19 cellular contexts compared by ENCODE assay signal in the genomic region with DNA sequence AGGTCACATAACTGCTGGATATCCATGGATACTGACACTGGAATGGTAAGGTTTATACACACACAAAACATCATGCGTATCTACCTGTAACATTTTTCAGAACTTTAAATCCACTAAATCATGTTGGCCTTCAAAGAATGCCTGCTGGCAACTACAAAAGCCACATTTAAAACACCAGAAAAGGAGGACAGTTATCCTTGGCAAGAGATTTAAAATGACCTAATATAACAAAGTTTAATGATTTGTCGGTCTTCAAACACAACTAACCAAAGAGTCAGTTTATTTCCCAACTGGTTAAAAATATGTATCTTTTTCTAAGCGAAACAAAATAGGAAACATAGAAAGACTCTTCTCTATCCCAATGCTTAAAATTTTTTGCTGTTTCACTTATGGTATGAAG.
"Had no signal": no experiment of that assay in that cellular context is flagged by ENCODE, and none has a peak within 500 bp of the region (broad histone marks: within the 10 kb centered on the region; RNA-seq: fewer than 3 reads in every experiment).

No MANE protein-coding gene starts in this region.

- H3K27me3 ChIP-seq: neutrophil, sigmoid colon, spleen, thyroid gland had no signal

- DNase-seq: activated CD4-positive, alpha-beta T cell treated with anti-CD3 and anti-CD28 coated beads, Interleukin-2, amount 10 ng/mL, durations not matched to agents 24 days and 14 days; activated CD8-positive, alpha-beta T cell treated with anti-CD3 and anti-CD28 coated beads for 36 hours; activated naive CD4-positive, alpha-beta T cell treated with Interleukin-2 at 50 U/mL for 16 hours; activated T-cell treated with anti-CD3 and anti-CD28 coated beads, Interleukin-2, amount 50 U/mL, for 1 hour; aorta; endodermal cell; foreskin melanocyte; lower lobe of right lung; sigmoid colon; spleen; stimulated activated CD4-positive, alpha-beta T cell treated with anti-CD3 and anti-CD28 coated beads, Interleukin-4, amount 100 ng/mL, for 4 hours; stimulated activated naive CD4-positive, alpha-beta T cell; thyroid gland had no signal

- H3K4me3 Mint-ChIP-seq: activated CD4-positive, alpha-beta T cell treated with anti-CD3 and anti-CD28 coated beads, Interleukin-2, amount 10 ng/mL, durations not matched to agents 24 days and 14 days; activated CD8-positive, alpha-beta T cell treated with anti-CD3 and anti-CD28 coated beads for 36 hours; endodermal cell; natural killer cell treated with Interleukin-12 subunit alpha and Interleukin-12 subunit beta and Interleukin-15 and Interleukin-18, amount 100 ng/mL, for 72 hours had no signal

- H3K27me3 Mint-ChIP-seq: activated CD4-positive, alpha-beta T cell treated with anti-CD3 and anti-CD28 coated beads, Interleukin-2, amount 10 ng/mL, durations not matched to agents 24 days and 14 days; activated CD8-positive, alpha-beta T cell treated with anti-CD3 and anti-CD28 coated beads for 36 hours; natural killer cell treated with Interleukin-12 subunit alpha and Interleukin-12 subunit beta and Interleukin-15 and Interleukin-18, amount 100 ng/mL, for 72 hours had no signal

- H3K4me3 ChIP-seq: lower lobe of right lung, sigmoid colon, spleen, thyroid gland had no signal

- H3K9ac ChIP-seq: parathyroid adenoma had no signal

- H3K4me1 ChIP-seq: parathyroid adenoma had no signal

- H2AFZ ChIP-seq: parathyroid adenoma had no signal

- H3K27ac ChIP-seq: epithelial cell of prostate, lower lobe of right lung, parathyroid adenoma, sigmoid colon, spleen, thyroid gland had no signal

- H3K9me3 ChIP-seq: lower lobe of right lung, neutrophil, sigmoid colon, spleen, thyroid gland had no signal

- H3K9me3 Mint-ChIP-seq: activated CD4-positive, alpha-beta T cell treated with anti-CD3 and anti-CD28 coated beads, Interleukin-2, amount 10 ng/mL, durations not matched to agents 24 days and 14 days; activated CD8-positive, alpha-beta T cell treated with anti-CD3 and anti-CD28 coated beads for 36 hours; activated T-helper 2 cell treated with anti-CD3 and anti-CD28 coated beads, Interferon-gamma antibody, Interleukin-2, Interleukin-4, amounts not matched to agents 10 μg/mL and 5 μg/mL and 100 μg/mL, durations not matched to agents 14 hours and 24 hours and 36 hours; endodermal cell; natural killer cell treated with Interleukin-12 subunit alpha and Interleukin-12 subunit beta and Interleukin-15 and Interleukin-18, amount 100 ng/mL, for 72 hours had no signal

- H3K27ac Mint-ChIP-seq: activated CD4-positive, alpha-beta T cell treated with anti-CD3 and anti-CD28 coated beads, Interleukin-2, amount 10 ng/mL, durations not matched to agents 24 days and 14 days; activated CD8-positive, alpha-beta T cell treated with anti-CD3 and anti-CD28 coated beads for 36 hours; activated T-helper 2 cell treated with anti-CD3 and anti-CD28 coated beads, Interferon-gamma antibody, Interleukin-2, Interleukin-4, amounts not matched to agents 10 μg/mL and 5 μg/mL and 100 μg/mL, durations not matched to agents 14 hours and 24 hours and 36 hours; endodermal cell; natural killer cell treated with Interleukin-12 subunit alpha and Interleukin-12 subunit beta and Interleukin-15 and Interleukin-18, amount 100 ng/mL, for 72 hours had no signal

- ATAC-seq: activated CD8-positive, alpha-beta T cell treated with anti-CD3 and anti-CD28 coated beads for 36 hours; natural killer cell treated with Interleukin-12 subunit alpha and Interleukin-12 subunit beta and Interleukin-15 and Interleukin-18, amount 100 ng/mL, for 72 hours; SK-N-SH treated with all-trans-retinoic acid at 6 μM for 48 hours had no signal
